In the genomic region with DNA sequence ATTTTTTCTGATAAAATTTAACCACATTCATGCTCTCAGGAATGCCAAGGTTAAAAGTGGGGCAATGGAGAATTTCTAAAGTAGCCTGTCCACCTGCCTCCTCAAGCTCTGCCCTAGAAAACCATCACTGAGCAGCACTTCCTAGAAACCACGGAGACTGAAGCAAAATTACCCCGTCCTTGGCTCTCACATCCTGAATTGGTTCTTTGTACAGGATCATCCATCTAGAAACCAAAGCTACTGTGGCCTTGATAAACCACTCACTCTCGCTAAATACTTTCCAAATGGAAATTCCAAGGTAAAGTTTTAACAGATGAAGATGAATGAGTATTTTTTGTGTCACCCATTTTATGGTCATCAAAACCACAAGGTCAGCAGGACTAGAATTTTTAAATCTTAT, we compare ENCODE assay signal across 17 cellular contexts.
"Had no signal": no experiment of that assay in that cellular context is flagged by ENCODE, and none has a peak within 500 bp of the region (broad histone marks: within the 10 kb centered on the region; RNA-seq: fewer than 3 reads in every experiment).

No MANE protein-coding gene starts in this region.

- H3K9me3 Mint-ChIP-seq: activated naive CD4-positive, alpha-beta T cell treated with anti-CD3 and anti-CD28 coated beads, Interleukin-2, amount 50 U/mL, for 72 hours; endodermal cell; memory B cell; natural killer cell had no signal

- H3K4me3 ChIP-seq: body of pancreas, left ventricle myocardium inferior, pancreas, thyroid gland had no signal

- H3K27me3 ChIP-seq: body of pancreas, neutrophil, pancreas, thyroid gland had no signal

- H3K36me3 ChIP-seq: pancreas, thyroid gland had no signal

- ATAC-seq: activated naive CD4-positive, alpha-beta T cell treated with anti-CD3 and anti-CD28 coated beads, Interleukin-2, amount 50 U/mL, for 72 hours; body of pancreas; natural killer cell; T-helper 17 cell had no signal

- H3K4me3 Mint-ChIP-seq: endodermal cell, memory B cell, natural killer cell, T-helper 17 cell had no signal

- H3K9me3 ChIP-seq: body of pancreas, left ventricle myocardium inferior, neutrophil, pancreas, thyroid gland had no signal

- H3K36me3 Mint-ChIP-seq: activated naive CD4-positive, alpha-beta T cell treated with anti-CD3 and anti-CD28 coated beads, Interleukin-2, amount 50 U/mL, for 72 hours; natural killer cell had no signal

- H3K27ac ChIP-seq: body of pancreas, epithelial cell of prostate, pancreas, thyroid gland had no signal

- H3K4me1 Mint-ChIP-seq: natural killer cell had no signal

- DNase-seq: activated CD4-positive, alpha-beta T cell treated with anti-CD3 and anti-CD28 coated beads, Interleukin-2, amount 50 U/mL, for 48 hours; activated gamma-delta T cell treated with Interleukin-2 at 50 U/mL for 16 hours; amniotic stem cell; body of pancreas; endodermal cell; foreskin melanocyte; left ventricle myocardium inferior; natural killer cell; pancreas; stimulated activated CD8-positive, alpha-beta memory T cell treated with anti-CD3 and anti-CD28 coated beads, Interleukin-4, amount 100 ng/mL, for 48 hours; stimulated activated naive CD4-positive, alpha-beta T cell; T-helper 17 cell; thyroid gland had no signal

- H3K27ac Mint-ChIP-seq: endodermal cell, memory B cell, natural killer cell, T-helper 17 cell had no signal
